In genomic region chr9:105150991-105151685, GRCh38 we compare ENCODE assay signal across 8 cellular contexts.
A peak's percentile ranks its signal among the peaks of the same experiment; 100 is the strongest.
DNase-seq lines count a peak whose midpoint lies in the region; ATAC-seq lines count a peak whose summit lies in the region.

No MANE protein-coding gene starts in this region.

- DNase-seq in A172 (ENCODE audit: low spot score) (peak; percentile 76), NAMALWA (ENCODE audit: low spot score) (peak; percentile 20), epithelial cell of prostate (ENCODE audit: low read depth, low spot score) (no peak), activated gamma-delta T cell treated with Interleukin-2 at 50 U/mL for 16 hours (no peak), islet precursor cell (no peak)
- no peak for DNase-seq in stimulated activated naive CD4-positive, alpha-beta T cell treated with Interleukin-2 at 50 U/mL for 16 hours (lab: John Stamatoyannopoulos, UW)

- peak; percentile 93 for ATAC-seq in GM18868 (IDR thresholded peaks at IDR 0.05; ENCODE audit: unreplicated experiment)
- no peak for ATAC-seq in GM19351 (IDR thresholded peaks at IDR 0.05; ENCODE audit: unreplicated experiment)

- peak overlapping the region; percentile 16 for H3K27ac ChIP-seq in epithelial cell of prostate

Comparison
In these comparisons a context has a peak if more than half of its experiments do, and no peak if none do; other contexts are left out.
1. DNase-seq: peak in A172 (single experiment) and NAMALWA (single experiment); none in epithelial cell of prostate (single experiment), activated gamma-delta T cell treated with Interleukin-2 at 50 U/mL for 16 hours (single experiment), stimulated activated naive CD4-positive, alpha-beta T cell treated with Interleukin-2 at 50 U/mL for 16 hours (single experiment) and islet precursor cell (single experiment).